ENCODE assay signal across 1 cellular context in the genomic region with DNA sequence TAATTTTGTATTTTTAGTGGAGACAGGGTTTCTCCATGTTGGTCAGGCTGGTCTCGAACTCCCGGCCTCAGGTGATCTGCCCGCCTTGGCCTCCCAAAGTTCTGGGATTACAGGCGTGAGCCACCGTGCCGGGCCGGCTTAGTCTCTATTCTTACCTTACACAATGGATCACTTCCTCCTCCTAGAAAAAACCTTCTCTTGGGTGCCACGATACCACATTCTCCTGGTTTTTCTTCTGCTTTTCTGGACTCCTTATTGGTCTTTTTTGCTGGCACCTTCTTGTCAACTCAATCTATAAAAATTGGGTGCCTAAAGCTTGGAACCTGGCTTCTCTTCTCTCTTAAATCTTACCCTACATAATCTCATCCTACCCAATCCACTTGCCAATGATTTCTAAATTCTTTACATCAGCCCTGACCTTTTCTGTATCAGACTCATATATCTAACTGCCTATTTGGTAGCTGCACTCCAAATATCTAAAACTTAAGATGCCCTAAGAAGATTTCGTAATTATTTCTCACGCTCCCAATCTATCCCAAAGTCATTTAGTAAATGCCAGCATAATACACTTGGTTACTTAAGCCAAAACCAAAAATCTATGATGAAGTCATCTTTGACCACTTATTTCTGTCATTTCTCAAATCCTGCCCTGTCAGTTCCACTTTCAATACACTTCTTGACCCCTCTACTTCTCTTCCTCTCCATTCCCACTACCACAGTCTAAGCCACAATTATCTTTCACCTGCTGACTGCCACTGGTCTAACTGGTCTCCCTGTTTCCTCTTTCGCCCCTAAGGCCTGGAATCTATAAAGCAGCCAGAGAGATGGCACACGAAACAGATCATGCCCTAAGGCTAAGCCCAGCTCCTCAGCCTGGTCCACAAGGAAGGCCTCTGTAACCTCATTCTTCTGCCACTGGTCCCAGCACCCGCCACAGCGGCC.
TF ChIP-seq lines count a peak whose summit lies in the region.

No MANE protein-coding gene starts in this region.

TF ChIP-seq in GM12878, 131 proteins besides CTCF, POLR2A, EP300 and RAD21 (continued from another document):
- no peak for TF ChIP-seq ZBTB40 (IDR thresholded peaks at IDR 0.05; ENCODE audit: borderline replicate concordance)
- TF ChIP-seq, protein P1, sequence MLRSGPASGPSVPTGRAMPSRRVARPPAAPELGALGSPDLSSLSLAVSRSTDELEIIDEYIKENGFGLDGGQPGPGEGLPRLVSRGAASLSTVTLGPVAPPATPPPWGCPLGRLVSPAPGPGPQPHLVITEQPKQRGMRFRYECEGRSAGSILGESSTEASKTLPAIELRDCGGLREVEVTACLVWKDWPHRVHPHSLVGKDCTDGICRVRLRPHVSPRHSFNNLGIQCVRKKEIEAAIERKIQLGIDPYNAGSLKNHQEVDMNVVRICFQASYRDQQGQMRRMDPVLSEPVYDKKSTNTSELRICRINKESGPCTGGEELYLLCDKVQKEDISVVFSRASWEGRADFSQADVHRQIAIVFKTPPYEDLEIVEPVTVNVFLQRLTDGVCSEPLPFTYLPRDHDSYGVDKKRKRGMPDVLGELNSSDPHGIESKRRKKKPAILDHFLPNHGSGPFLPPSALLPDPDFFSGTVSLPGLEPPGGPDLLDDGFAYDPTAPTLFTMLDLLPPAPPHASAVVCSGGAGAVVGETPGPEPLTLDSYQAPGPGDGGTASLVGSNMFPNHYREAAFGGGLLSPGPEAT (IDR thresholded peaks at IDR 0.05; ENCODE audit: low read depth) = no peak
- no peak for TF ChIP-seq ZNF24 (IDR thresholded peaks at IDR 0.05)
- peak; percentile 79 for TF ChIP-seq ATF7 (IDR thresholded peaks at IDR 0.05; ENCODE audit: low read depth)
- TF ChIP-seq FOXM1 (IDR thresholded peaks at IDR 0.05; ENCODE audit: low read depth, low read length) = no peak
- no peak for TF ChIP-seq RBBP5 (conservative IDR thresholded peaks at IDR 0.05)
- no peak for TF ChIP-seq CBX3 (IDR thresholded peaks at IDR 0.05; ENCODE audit: borderline replicate concordance, low read depth)
